8 cellular contexts compared by ENCODE assay signal in the genomic region with DNA sequence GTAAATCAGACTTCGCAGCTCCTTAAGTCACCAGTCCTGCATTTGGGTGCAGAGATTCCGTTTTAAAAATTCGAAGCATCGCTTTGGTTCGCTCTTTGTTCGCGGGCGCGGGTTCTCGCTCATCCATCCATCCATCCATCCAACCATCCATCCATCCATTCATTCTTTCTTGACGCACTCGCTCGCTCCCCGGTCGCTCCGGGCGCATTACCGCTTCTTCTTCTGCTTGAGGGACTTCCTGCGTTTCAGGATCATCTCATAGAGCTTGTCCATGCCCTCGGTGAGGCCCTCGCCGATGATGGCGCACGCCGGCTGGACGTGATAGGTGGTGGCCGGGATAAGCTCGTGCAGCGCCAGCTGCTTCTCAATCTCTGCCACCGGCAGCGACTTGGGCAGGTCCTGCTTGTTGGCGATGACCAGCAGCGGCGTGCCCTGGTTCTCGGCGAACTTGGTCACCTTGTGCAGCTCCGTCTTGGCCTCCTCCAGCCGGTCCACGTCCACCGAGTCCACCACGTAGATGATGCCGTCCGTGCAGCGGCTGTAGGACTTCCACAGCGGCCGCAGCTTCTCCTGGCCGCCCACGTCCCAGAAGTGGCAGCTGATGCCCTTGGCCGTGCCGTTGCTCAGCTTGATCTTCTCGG. TPM values are rescaled to one million over a fixed set of nuclear protein-coding genes. Genes with fewer than 3 reads are reported as not detected.
DNase-seq lines count a peak whose midpoint lies in the region; ATAC-seq and TF ChIP-seq lines count a peak whose summit lies in the region.

No MANE protein-coding gene starts in this region.

- peaks cover 4 to 6% of the 10 kb centered on the region in 2 donors for H3K4me1 ChIP-seq in esophagus (ENCODE audit: control insufficient read depth in 2 of 2, insufficient read depth in 2 of 2, low read length in 1 of 2)

- no peaks in the 10 kb centered on the region for H4K20me1 ChIP-seq in neural cell (ENCODE audit: insufficient read depth)

- H3K9ac ChIP-seq in neural cell (ENCODE audit: low read length) = peak overlapping the region; percentile 98

- 2% methylated on average over 51 of the region's 51 CpGs for WGBS in esophagus, 2 donors

- peak overlapping the region; percentile 98 for H3K4me2 ChIP-seq in neural cell (ENCODE audit: low read length)

- H3K4me3 Mint-ChIP-seq in activated B cell treated with CpG ODN at 0.5 μM for 24 hours = peak overlapping the region; percentile 88

- POLR2A ChIA-PET in activated B cell treated with CpG ODN at 0.5 μM for 24 hours (lab: Charles Lee) = interaction anchor here (0.7 to 3.6 kb wide), 15 partner anchors 11 to 361 kb away, joined by 3 to 41 read pairs (median 11); no protein-coding TSS in a partner anchor

- peak; percentile 18 for TF ChIP-seq RAD21 in neural cell (conservative IDR thresholded peaks at IDR 0.05)

- H3K27me3 ChIP-seq in esophagus (ENCODE audit: control insufficient read depth in 1 of 2, insufficient read depth in 2 of 2, low read length in 2 of 2) (no peaks in the 10 kb centered on the region), neural cell (ENCODE audit: insufficient read depth, low read depth, low read length) (no peaks in the 10 kb centered on the region)

- H3K9me3 Mint-ChIP-seq in activated B cell treated with CpG ODN at 0.5 μM for 24 hours = no peaks in the 10 kb centered on the region

- peak overlapping the region; percentile 61 for H2AFZ ChIP-seq in neural cell (ENCODE audit: low read depth, low read length)

- peaks cover 54% of the 10 kb centered on the region for H3K79me2 ChIP-seq in neural cell (replicated peaks; ENCODE audit: insufficient read depth, low read length)

- peak; percentile 69 for DNase-seq in DMS53 (lab: John Stamatoyannopoulos, UW)
- DNase-seq in activated B cell treated with CpG ODN at 0.5 μM for 24 hours = peak; percentile 38

- ATAC-seq in HG02678 (IDR thresholded peaks at IDR 0.05; ENCODE audit: unreplicated experiment) (peak; percentile 2), activated B cell treated with CpG ODN at 0.5 μM for 24 hours (ENCODE audit: low read depth) (no peak), GM18870 (IDR thresholded peaks at IDR 0.05; ENCODE audit: unreplicated experiment) (no peak), HG03342 (IDR thresholded peaks at IDR 0.05; ENCODE audit: unreplicated experiment) (no peak), HG02623 (IDR thresholded peaks at IDR 0.05; ENCODE audit: unreplicated experiment) (no peak)

- H3K4me3 ChIP-seq in esophagus (ENCODE audit: low read depth in 1 of 2, low read length in 2 of 2) (peak overlapping the region; percentile 84 to 87), neural cell (ENCODE audit: low read length) (peak overlapping the region; percentile 99)

- peaks cover 3% of the 10 kb centered on the region for H3K27me3 Mint-ChIP-seq in activated B cell treated with CpG ODN at 0.5 μM for 24 hours

- H3F3A ChIP-seq in neural cell (ENCODE audit: insufficient read depth, low read length, poor library complexity, severe bottlenecking) = no peaks in the 10 kb centered on the region

- intact Hi-C loops in activated B cell treated with CpG ODN at 0.5 μM for 24 hours (cut with micrococcal nuclease) = loop anchor here (1.0 kb wide), 3 partner anchors 50 to 207 kb away; no protein-coding TSS in a partner anchor

- peaks cover 68% of the 10 kb centered on the region for H3K4me1 Mint-ChIP-seq in activated B cell treated with CpG ODN at 0.5 μM for 24 hours

- H3K27ac ChIP-seq in esophagus (ENCODE audit: low read depth in 2 of 2, low read length in 1 of 2) = peak overlapping the region; percentile 92 to 95
- H3K27ac ChIP-seq in neural cell (ENCODE audit: low read length) = peak overlapping the region; percentile 86

- CTCF ChIA-PET in activated B cell treated with CpG ODN at 0.5 μM for 24 hours (lab: Charles Lee) = interaction anchor here (0.8 to 5.7 kb wide), 10 partner anchors 13 to 365 kb away, joined by 3 to 59 read pairs (median 7); no protein-coding TSS in a partner anchor

- peaks cover 13% of the 10 kb centered on the region for H3K36me3 Mint-ChIP-seq in activated B cell treated with CpG ODN at 0.5 μM for 24 hours (ENCODE audit: low read depth)

- H3K9me2 ChIP-seq in neural cell (ENCODE audit: insufficient read depth, low read length) = no peaks in the 10 kb centered on the region

- no peak for TF ChIP-seq EP300 in neural cell (conservative IDR thresholded peaks at IDR 0.05; ENCODE audit: poor library complexity, severe bottlenecking)

- H3K9me3 ChIP-seq in esophagus (ENCODE audit: control insufficient read depth in 2 of 2, insufficient read depth in 1 of 2, low read depth in 1 of 2, low read length in 1 of 2) (no peaks in the 10 kb centered on the region), neural cell (ENCODE audit: low read length) (no peaks in the 10 kb centered on the region)

- H3K36me3 ChIP-seq in esophagus (ENCODE audit: control insufficient read depth in 2 of 2, insufficient read depth in 2 of 2, low read length in 1 of 2) (no peaks in the 10 kb centered on the region), neural cell (ENCODE audit: insufficient read depth, low read length) (no peaks in the 10 kb centered on the region)

- peak overlapping the region; percentile 70 for H3K27ac Mint-ChIP-seq in activated B cell treated with CpG ODN at 0.5 μM for 24 hours

- TF ChIP-seq CTCF in activated B cell treated with CpG ODN at 0.5 μM for 24 hours (IDR thresholded peaks at IDR 0.05) (no peak), neural cell (IDR thresholded peaks at IDR 0.05; ENCODE audit: poor library complexity, severe bottlenecking) (no peak)

TF ChIP-seq in neural cell, 6 proteins besides CTCF, POLR2A, EP300 and RAD21:
- TF ChIP-seq MXI1 (conservative IDR thresholded peaks at IDR 0.05; ENCODE audit: poor library complexity, severe bottlenecking) (peak; percentile 55), TAF1 (IDR thresholded peaks at IDR 0.05; ENCODE audit: low read depth) (no peak), SMC3 (conservative IDR thresholded peaks at IDR 0.05; ENCODE audit: poor library complexity) (no peak), EZH2 (IDR thresholded peaks at IDR 0.05; ENCODE audit: borderline replicate concordance, insufficient read depth, low read length, poor library complexity, severe bottlenecking) (no peak)
- TF ChIP-seq, protein P1, sequence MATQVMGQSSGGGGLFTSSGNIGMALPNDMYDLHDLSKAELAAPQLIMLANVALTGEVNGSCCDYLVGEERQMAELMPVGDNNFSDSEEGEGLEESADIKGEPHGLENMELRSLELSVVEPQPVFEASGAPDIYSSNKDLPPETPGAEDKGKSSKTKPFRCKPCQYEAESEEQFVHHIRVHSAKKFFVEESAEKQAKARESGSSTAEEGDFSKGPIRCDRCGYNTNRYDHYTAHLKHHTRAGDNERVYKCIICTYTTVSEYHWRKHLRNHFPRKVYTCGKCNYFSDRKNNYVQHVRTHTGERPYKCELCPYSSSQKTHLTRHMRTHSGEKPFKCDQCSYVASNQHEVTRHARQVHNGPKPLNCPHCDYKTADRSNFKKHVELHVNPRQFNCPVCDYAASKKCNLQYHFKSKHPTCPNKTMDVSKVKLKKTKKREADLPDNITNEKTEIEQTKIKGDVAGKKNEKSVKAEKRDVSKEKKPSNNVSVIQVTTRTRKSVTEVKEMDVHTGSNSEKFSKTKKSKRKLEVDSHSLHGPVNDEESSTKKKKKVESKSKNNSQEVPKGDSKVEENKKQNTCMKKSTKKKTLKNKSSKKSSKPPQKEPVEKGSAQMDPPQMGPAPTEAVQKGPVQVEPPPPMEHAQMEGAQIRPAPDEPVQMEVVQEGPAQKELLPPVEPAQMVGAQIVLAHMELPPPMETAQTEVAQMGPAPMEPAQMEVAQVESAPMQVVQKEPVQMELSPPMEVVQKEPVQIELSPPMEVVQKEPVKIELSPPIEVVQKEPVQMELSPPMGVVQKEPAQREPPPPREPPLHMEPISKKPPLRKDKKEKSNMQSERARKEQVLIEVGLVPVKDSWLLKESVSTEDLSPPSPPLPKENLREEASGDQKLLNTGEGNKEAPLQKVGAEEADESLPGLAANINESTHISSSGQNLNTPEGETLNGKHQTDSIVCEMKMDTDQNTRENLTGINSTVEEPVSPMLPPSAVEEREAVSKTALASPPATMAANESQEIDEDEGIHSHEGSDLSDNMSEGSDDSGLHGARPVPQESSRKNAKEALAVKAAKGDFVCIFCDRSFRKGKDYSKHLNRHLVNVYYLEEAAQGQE (IDR thresholded peaks at IDR 0.05; ENCODE audit: borderline replicate concordance) = peak; percentile 61

RNA-seq across cellular contexts. Expression of gene ARL4C, which starts 1.0 kb away (rescaled TPM):
- 20.9 TPM in 2 replicates for total RNA-seq in activated B cell treated with CpG ODN at 0.5 μM for 24 hours
- 10 to 100 TPM; 13.3 to 16.3 TPM for polyA plus RNA-seq in esophagus
- 20.3 and 21.6 TPM in 2 replicates for polyA plus RNA-seq in neural cell
- 42.6 and 44.6 TPM in 2 replicates for polyA minus RNA-seq in neural cell
